8 cellular contexts compared by ENCODE assay signal in genomic region chr1:2198571-2198970, GRCh38. TPM values are rescaled to one million over a fixed set of nuclear protein-coding genes. Genes with fewer than 3 reads are reported as not detected.
DNase-seq lines count a peak whose midpoint lies in the region; ATAC-seq and TF ChIP-seq lines count a peak whose summit lies in the region.

No MANE protein-coding gene starts in this region.

- ATAC-seq in psoas muscle (peak in 1 of 4 donors; percentile 7), HG03280 (IDR thresholded peaks at IDR 0.05; ENCODE audit: unreplicated experiment) (no peak)

- POLR2A ChIA-PET in CD8-positive, alpha-beta memory T cell (lab: Charles Lee), result interaction anchor here (1.2 to 1.3 kb wide), 2 partner anchors 9 to 29 kb away, joined by 4 to 7 read pairs; no protein-coding TSS in a partner anchor

- H3K36me3 Mint-ChIP-seq in CD8-positive, alpha-beta memory T cell, result no peaks in the 10 kb centered on the region

- intact Hi-C loops in psoas muscle (cut with DNase I), result loop anchor here (2.0 to 5.0 kb wide), 2 partner anchors 114 to 182 kb away; no protein-coding TSS in a partner anchor

- H3K36me3 ChIP-seq in CD8-positive, alpha-beta memory T cell (ENCODE audit: insufficient read depth, low read length), result no peaks in the 10 kb centered on the region
- no peaks in the 10 kb centered on the region for H3K36me3 ChIP-seq in psoas muscle (ENCODE audit: insufficient read depth in 1 of 2, low read depth in 1 of 2)

- H3K9me3 Mint-ChIP-seq in CD8-positive, alpha-beta memory T cell, result no peaks in the 10 kb centered on the region

- H3K4me1 Mint-ChIP-seq in CD8-positive, alpha-beta memory T cell, result peaks cover 16 to 25% (median 16%) of the 10 kb centered on the region in 3 donors

- H3K9me3 ChIP-seq in CD8-positive, alpha-beta memory T cell (ENCODE audit: low read length), result no peaks in the 10 kb centered on the region
- no peaks in the 10 kb centered on the region for H3K9me3 ChIP-seq in psoas muscle

- H3K4me3 Mint-ChIP-seq in CD8-positive, alpha-beta memory T cell, result peak overlapping the region in 6 of 7 donors; percentile 80 to 91 (median 82)

- DNase-seq in CD8-positive, alpha-beta memory T cell, result no peak
- DNase-seq in fibroblast of the aortic adventitia (ENCODE audit: low read depth) (no peak), psoas muscle (no peak), NCI-H1694 treated with DMSO at 0.1 percent for 48 hours (lab: John Stamatoyannopoulos, UW) (no peak), NCI-H1092 (lab: John Stamatoyannopoulos, UW) (no peak), kidney tubule cell (ENCODE audit: low spot score) (no peak)

- TF ChIP-seq CTCF in VCaP (conservative IDR thresholded peaks at IDR 0.05) (no peak), fibroblast of the aortic adventitia (IDR thresholded peaks at IDR 0.05; ENCODE audit: insufficient read depth, low read length) (no peak), psoas muscle (IDR thresholded peaks at IDR 0.05) (no peak)

- WGBS in psoas muscle, 3 donors, result 33 to 46% (median 36%) methylated on average over 10 to 11 of the region's 11 CpGs

- no peaks in the 10 kb centered on the region for H3K27me3 Mint-ChIP-seq in CD8-positive, alpha-beta memory T cell

- H3K4me1 ChIP-seq in CD8-positive, alpha-beta memory T cell (ENCODE audit: insufficient read depth, low read length), result peaks cover 32% of the 10 kb centered on the region
- H3K4me1 ChIP-seq in psoas muscle, result peaks cover 20% of the 10 kb centered on the region

- peak overlapping the region; percentile 57 for H3K4me3 ChIP-seq in CD8-positive, alpha-beta memory T cell (ENCODE audit: low read length)
- peak overlapping the region; percentile 14 for H3K4me3 ChIP-seq in fibroblast of the aortic adventitia (ENCODE audit: low read depth, low read length)
- H3K4me3 ChIP-seq in psoas muscle, result peak overlapping the region; percentile 70

- no peaks in the 10 kb centered on the region for H3K27me3 ChIP-seq in CD8-positive, alpha-beta memory T cell (ENCODE audit: insufficient read depth, low read length, poor library complexity, severe bottlenecking)
- no peaks in the 10 kb centered on the region for H3K27me3 ChIP-seq in psoas muscle (ENCODE audit: insufficient read depth in 3 of 3, low read length in 2 of 3)

- H3K27ac ChIP-seq in CD8-positive, alpha-beta memory T cell (ENCODE audit: low read depth, low read length), result peak overlapping the region; percentile 73
- H3K27ac ChIP-seq in VCaP (peak overlapping the region; percentile 37), psoas muscle (peak overlapping the region; percentile 77)

- CTCF ChIA-PET in CD8-positive, alpha-beta memory T cell (lab: Charles Lee), result interaction anchor here (1.1 to 2.3 kb wide), 7 partner anchors 11 to 193 kb away, joined by 3 to 14 read pairs (median 5); partner anchors contain the start of genes MORN1 and RER1

- peak overlapping the region; percentile 87 to 99 (median 94) for H3K27ac Mint-ChIP-seq in CD8-positive, alpha-beta memory T cell

RNA-seq across cellular contexts. Expression of gene FAAP20, which starts 4.0 kb away (rescaled TPM):
- total RNA-seq in CD8-positive, alpha-beta memory T cell, result 10 to 100 TPM; 65.0 to 72.5 TPM
- 66.4 TPM for polyA plus RNA-seq in CD8-positive, alpha-beta memory T cell
- total RNA-seq in fibroblast of the aortic adventitia (ENCODE audit: low replicate concordance) (18.5 and 23.2 TPM in 2 replicates), psoas muscle (10 to 100 TPM; 17.8 to 26.3 (median 19.4) TPM)
- 10 to 100 TPM; 22.1 to 48.1 (median 28.2) TPM for polyA plus RNA-seq in psoas muscle

RNA-seq across cellular contexts. Expression of gene SKI, which starts 29.5 kb away (rescaled TPM):
- 10 to 100 TPM; 35.9 to 38.4 TPM for total RNA-seq in CD8-positive, alpha-beta memory T cell
- 0.94 TPM for polyA plus RNA-seq in CD8-positive, alpha-beta memory T cell
- total RNA-seq in fibroblast of the aortic adventitia (ENCODE audit: low replicate concordance), result 28.1 and 36.6 TPM in 2 replicates
- 10 to 100 TPM; 21.4 to 32.1 (median 30.3) TPM for total RNA-seq in psoas muscle
- 10 to 100 TPM in 2 of 3 donors, 1 to 10 TPM in 1; 7.7 to 20.9 (median 18.3) TPM for polyA plus RNA-seq in psoas muscle

Comparison
In these comparisons a context has a peak if more than half of its experiments do, and no peak if none do; other contexts are left out.
1. H3K4me3 ChIP-seq: peak in every context shown above with its lines; median percentile 70 in psoas muscle; 57 in CD8-positive, alpha-beta memory T cell; 14 in fibroblast of the aortic adventitia.